ENCODE assay signal across 7 cellular contexts in genomic region chr2:91772240-91772927, GRCh38.
DNase-seq lines count a peak whose midpoint lies in the region; ATAC-seq and TF ChIP-seq lines count a peak whose summit lies in the region.
"Not testable (repeated sequence)": the region's sequence is repeated elsewhere in the genome, so short reads cannot be mapped to it uniquely, and the experiment has no call there.

No MANE protein-coding gene starts in this region.

- H3K4me1 ChIP-seq in Peyer's patch; right lobe of liver; osteoblast (ENCODE audit: insufficient read depth, low read length): not testable (repeated sequence)

- H3K79me2 ChIP-seq in osteoblast (ENCODE audit: insufficient read depth, low read length), result not testable (repeated sequence)

- H3K9me3 ChIP-seq in Peyer's patch; right lobe of liver; osteoblast (ENCODE audit: low read depth, low read length): not testable (repeated sequence)

- WGBS in right lobe of liver (ENCODE audit: insufficient coverage, low coverage, low lambda C conversion rate, missing lambda C conversion rate), result 18% methylated on average over 2 of the region's 13 CpGs

- peak in 1 of 6 experiments; percentile 4 for TF ChIP-seq CTCF in Peyer's patch (IDR thresholded peaks at IDR 0.05)
- not testable (repeated sequence) for TF ChIP-seq CTCF in coronary artery (IDR thresholded peaks at IDR 0.05); right lobe of liver (IDR thresholded peaks at IDR 0.05); osteoblast (IDR thresholded peaks at IDR 0.05; ENCODE audit: extremely low read depth, low read depth, low read length)

- peak in 1 of 2 donors; percentile 46 for TF ChIP-seq POLR2A in Peyer's patch (IDR thresholded peaks at IDR 0.05)
- TF ChIP-seq POLR2A in right lobe of liver (IDR thresholded peaks at IDR 0.05), result not testable (repeated sequence)

- DNase-seq in ELR (ENCODE audit: low read depth), result peak; percentile 1
- peak in 2 of 3 donors; percentile 70 to 80 for DNase-seq in Peyer's patch
- peak; percentile 45 for DNase-seq in coronary artery (ENCODE audit: low spot score)
- DNase-seq in glomerular visceral epithelial cell (ENCODE audit: extremely low spot score), result peak; percentile 10
- DNase-seq in right lobe of liver, result peak in 1 of 3 donors; percentile 31
- peak; percentile 64 for DNase-seq in osteoblast (ENCODE audit: insufficient read length, low spot score, missing footprints)
- DNase-seq in stimulated activated naive CD8-positive, alpha-beta T cell treated with anti-CD3 and anti-CD28 coated beads, Interleukin-15, Interleukin-2, amounts not matched to agents 100 U/mL and 50 U/mL, for 24 hours, result not testable (repeated sequence)

- H3K36me3 ChIP-seq in Peyer's patch; right lobe of liver; osteoblast (ENCODE audit: insufficient read depth, low read length): not testable (repeated sequence)

- not testable (repeated sequence) for H3K4me3 ChIP-seq in Peyer's patch; coronary artery; right lobe of liver; osteoblast (ENCODE audit: insufficient read depth, low read length)

- H3K4me2 ChIP-seq in osteoblast (ENCODE audit: insufficient read depth, low read length), result not testable (repeated sequence)

- ATAC-seq in right lobe of liver, result peak; percentile 23 to 85 (median 45)
- ATAC-seq in stimulated activated naive CD8-positive, alpha-beta T cell treated with anti-CD3 and anti-CD28 coated beads, Interleukin-15, Interleukin-2, amounts not matched to agents 100 U/mL and 50 U/mL, for 24 hours, result peak; percentile 9

- not testable (repeated sequence) for H2AFZ ChIP-seq in osteoblast (ENCODE audit: low read length)

- intact Hi-C loops in right lobe of liver (cut with DNase I), result not testable (repeated sequence)

- H3K27me3 ChIP-seq in Peyer's patch; right lobe of liver; osteoblast (ENCODE audit: insufficient read depth, low read length): not testable (repeated sequence)

- peak overlapping the region in 2 of 4 donors; percentile 63 to 84 for H3K27ac ChIP-seq in Peyer's patch
- not testable (repeated sequence) for H3K27ac ChIP-seq in coronary artery; right lobe of liver; osteoblast (ENCODE audit: low read depth, low read length)

- H4K20me1 ChIP-seq in osteoblast (ENCODE audit: insufficient read depth, low read length), result not testable (repeated sequence)
